ENCODE assay signal across 8 cellular contexts in genomic region chr6:5471044-5471443, GRCh38.
A peak's percentile ranks its signal among the peaks of the same experiment; 100 is the strongest.
DNase-seq lines count a peak whose midpoint lies in the region; ATAC-seq, FAIRE-seq and TF ChIP-seq lines count a peak whose summit lies in the region.

No MANE protein-coding gene starts in this region.

- no peak overlapping the region for H2AK9ac ChIP-seq in IMR-90 (replicated peaks; ENCODE audit: low read depth, low read length, poor library complexity)

- no peaks in the 10 kb centered on the region for H3K36me3 ChIP-seq in IMR-90 (ENCODE audit: control insufficient read depth, insufficient read depth, low read length)
- no peaks in the 10 kb centered on the region for H3K36me3 ChIP-seq in neural cell (ENCODE audit: insufficient read depth, low read length)

- H3F3A ChIP-seq in neural cell (ENCODE audit: insufficient read depth, low read length, poor library complexity, severe bottlenecking) = peaks cover 9% of the 10 kb centered on the region

- no peak overlapping the region for H3K9ac ChIP-seq in IMR-90 (ENCODE audit: low read depth, low read length)
- H3K9ac ChIP-seq in neural cell (ENCODE audit: low read length) = peak overlapping the region; percentile 71

- intact Hi-C loops in IMR-90 (cut with micrococcal nuclease) = loop anchor here (1.0 to 10.0 kb wide), 5 partner anchors 296 to 1076 kb away; no protein-coding TSS in a partner anchor

- peaks cover 4% of the 10 kb centered on the region for H3K9me1 ChIP-seq in IMR-90 (ENCODE audit: insufficient read depth, low read length)

- H2BK20ac ChIP-seq in IMR-90 (ENCODE audit: low read depth, low read length) = no peak overlapping the region

- H3K4ac ChIP-seq in IMR-90 (ENCODE audit: low read depth, low read length) = no peak overlapping the region

- TF ChIP-seq RAD21 in IMR-90 (IDR thresholded peaks at IDR 0.05; ENCODE audit: low read length) (peak; percentile 81), neural cell (conservative IDR thresholded peaks at IDR 0.05) (peak; percentile 92)

- ATAC-seq in IMR-90 (ENCODE audit: low read depth) = peak; percentile 71; the same call in 1 of the 2 replicates

- no peak overlapping the region for H2BK120ac ChIP-seq in IMR-90 (ENCODE audit: low read depth, low read length)

- peak; percentile 9 for TF ChIP-seq EP300 in neural cell (conservative IDR thresholded peaks at IDR 0.05; ENCODE audit: poor library complexity, severe bottlenecking)

- peak; percentile 74 for TF ChIP-seq CTCF in AG09319 (IDR thresholded peaks at IDR 0.05; ENCODE audit: low read depth, low read length)
- peak; percentile 75 for TF ChIP-seq CTCF in IMR-90 (conservative IDR thresholded peaks at IDR 0.05; ENCODE audit: low read depth, low read length)
- peak; percentile 90 for TF ChIP-seq CTCF in fibroblast of mammary gland (conservative IDR thresholded peaks at IDR 0.05; ENCODE audit: control insufficient read depth, insufficient read depth, low read depth, low read length)
- TF ChIP-seq CTCF in neural cell (IDR thresholded peaks at IDR 0.05; ENCODE audit: poor library complexity, severe bottlenecking) = peak; percentile 93

- POLR2A ChIA-PET in IMR-90 (lab: Charles Lee; ENCODE audit: unreplicated experiment) = no interaction called here

- 0 out of 4 replicates have a peak, but pooled peaks cover 0 to 2% of the 10 kb centered on the region in 2 experiments for H3K79me1 ChIP-seq in IMR-90 (ENCODE audit: low read depth in 1 of 2, low read length in 2 of 2)

- H3K27ac ChIP-seq in IMR-90 (ENCODE audit: insufficient read depth, low read length) = no peak overlapping the region
- H3K27ac ChIP-seq in neural cell (ENCODE audit: low read length) = peak overlapping the region; percentile 96

- no peak overlapping the region for H2BK15ac ChIP-seq in IMR-90 (ENCODE audit: low read depth, low read length)

- H2AFZ ChIP-seq in IMR-90 (replicated peaks; ENCODE audit: low read length, poor library complexity) (no peak overlapping the region), neural cell (ENCODE audit: low read depth, low read length) (no peak overlapping the region)

- H3K4me1 ChIP-seq in IMR-90 (ENCODE audit: control insufficient read depth, insufficient read depth, low read length) = peaks cover 6% of the 10 kb centered on the region

- H3K56ac ChIP-seq in IMR-90 (ENCODE audit: extremely low read depth, insufficient read depth, low read length) = no peak overlapping the region

- H3K9me3 ChIP-seq in IMR-90 (ENCODE audit: control insufficient read depth, insufficient read depth, low read length) = no peaks in the 10 kb centered on the region
- H3K9me3 ChIP-seq in neural cell (ENCODE audit: low read length) = no peaks in the 10 kb centered on the region

- no TSS peak for BruUV-seq in IMR-90 (replicated peaks; lab: Mats Ljungman, UMichigan)

- no peak overlapping the region for H4K5ac ChIP-seq in IMR-90 (ENCODE audit: low read depth, low read length)

- in situ Hi-C loops in IMR-90 (cut with MboI; ENCODE audit: low sequenced_read_pairs) = loop anchor here (25.0 kb wide), 1 partner anchor 516 kb away; no protein-coding TSS in a partner anchor

- no peak for TF ChIP-seq POLR2A in IMR-90 (IDR thresholded peaks at IDR 0.05; ENCODE audit: low read depth, low read length)

- DNase-seq in AG09319 (ENCODE audit: extremely low read depth, low read depth) (no peak), GM19239 (ENCODE audit: insufficient read length, low spot score) (peak; percentile 45), IMR-90 (peak; percentile 58), OCI-M1 (lab: John Stamatoyannopoulos, UW) (peak; percentile 85), fibroblast of mammary gland (ENCODE audit: low read depth) (peak; percentile 64), superior temporal gyrus (ENCODE audit: extremely low spot score) (peak; percentile 88)
- DNase-seq in activated T-cell treated with anti-CD3 and anti-CD28 coated beads, Interleukin-2, amount 50 U/mL, for 48 hours = peak; percentile 69 to 73

- FAIRE-seq in GM19239 (lab: Jason Lieb, UNC) = peak; percentile 57

- no peak overlapping the region for H4K8ac ChIP-seq in IMR-90 (ENCODE audit: low read depth in 2 of 2, low read length in 2 of 2)

- H2AK5ac ChIP-seq in IMR-90 (ENCODE audit: low read depth, low read length) = no peak overlapping the region

- no peak overlapping the region for H3K4me2 ChIP-seq in IMR-90 (ENCODE audit: low read depth, low read length)
- peak overlapping the region; percentile 78 for H3K4me2 ChIP-seq in neural cell (ENCODE audit: low read length)

- H3K18ac ChIP-seq in IMR-90 (ENCODE audit: low read depth, low read length) = no peak overlapping the region

- no peaks in the 10 kb centered on the region for H3K9me2 ChIP-seq in neural cell (ENCODE audit: insufficient read depth, low read length)

- H3K14ac ChIP-seq in IMR-90 (replicated peaks; ENCODE audit: low read depth, low read length) = no peak overlapping the region

- H3K79me2 ChIP-seq in neural cell (replicated peaks; ENCODE audit: insufficient read depth, low read length) = no peaks in the 10 kb centered on the region

- no CpG with 5 or more reads among the region's 8 CpGs for WGBS in IMR-90 (ENCODE audit: extremely low coverage in 2 of 2, insufficient read length in 1 of 2), 2 experiments

- H4K20me1 ChIP-seq in IMR-90 (ENCODE audit: insufficient read depth, low read length) (0 out of 2 replicates have a peak, but pooled peaks cover 2% of the 10 kb centered on the region), neural cell (ENCODE audit: insufficient read depth) (no peaks in the 10 kb centered on the region)

- dilution Hi-C loops in IMR-90 (cut with HindIII; ENCODE audit: low sequenced_read_pairs, unreplicated experiment) = no loop called here

- H3K23ac ChIP-seq in IMR-90 (ENCODE audit: low read depth, low read length) = no peak overlapping the region

- H4K91ac ChIP-seq in IMR-90 (ENCODE audit: insufficient read depth, low read depth, low read length) = no peak overlapping the region

- H3K27me3 ChIP-seq in IMR-90 (ENCODE audit: control insufficient read depth, insufficient read depth, low read length) (no peaks in the 10 kb centered on the region), neural cell (ENCODE audit: insufficient read depth, low read depth, low read length) (no peaks in the 10 kb centered on the region)

- no peak overlapping the region for H2BK5ac ChIP-seq in IMR-90 (ENCODE audit: low read depth, low read length, poor library complexity, severe bottlenecking)

- CTCF ChIA-PET in IMR-90 (lab: Yijun Ruan, JAX) = interaction anchor here (0.5 to 1.5 kb wide), 11 partner anchors 10 to 747 kb away, joined by 3 to 8 read pairs (median 4); no protein-coding TSS in a partner anchor

- no peak overlapping the region for H3K4me3 ChIP-seq in IMR-90 (ENCODE audit: insufficient read depth, low read depth, low read length)
- H3K4me3 ChIP-seq in fibroblast of mammary gland (ENCODE audit: control insufficient read depth, low read depth, low read length) = no peak overlapping the region
- H3K4me3 ChIP-seq in neural cell (ENCODE audit: low read length) = peak overlapping the region; percentile 58

TF ChIP-seq in IMR-90, 13 proteins besides CTCF, POLR2A, EP300 and RAD21:
- no peak for TF ChIP-seq MAZ (IDR thresholded peaks at IDR 0.05; ENCODE audit: borderline replicate concordance, low read depth, low read length)
- peak; percentile 81 for TF ChIP-seq SMC3 (IDR thresholded peaks at IDR 0.05; ENCODE audit: low read depth, low read length)
- TF ChIP-seq MAFK (IDR thresholded peaks at IDR 0.05; ENCODE audit: low read depth, low read length) = no peak
- TF ChIP-seq MXI1 (IDR thresholded peaks at IDR 0.05; ENCODE audit: borderline replicate concordance, low read depth, low read length) = no peak
- peak; percentile 28; the same call in 1 of the 2 replicates for TF ChIP-seq CEBPB (IDR thresholded peaks at IDR 0.05; ENCODE audit: low read depth, low read length)
- TF ChIP-seq CHD1 (IDR thresholded peaks at IDR 0.05; ENCODE audit: low read depth, low read length) = no peak
- TF ChIP-seq RCOR1 (IDR thresholded peaks at IDR 0.05; ENCODE audit: insufficient replicate concordance, low read length) = no peak
- no peak for TF ChIP-seq NFE2L2 (IDR thresholded peaks at IDR 0.05; ENCODE audit: low read depth, low read length)
- TF ChIP-seq USF2 (IDR thresholded peaks at IDR 0.05; ENCODE audit: low read depth, low read length) = no peak
TF ChIP-seq in IMR-90: peak in this region for 2.

TF ChIP-seq in neural cell, 6 proteins besides CTCF, POLR2A, EP300 and RAD21:
- no peak for TF ChIP-seq TAF1 (IDR thresholded peaks at IDR 0.05; ENCODE audit: low read depth)
- no peak for TF ChIP-seq EZH2 (IDR thresholded peaks at IDR 0.05; ENCODE audit: borderline replicate concordance, insufficient read depth, low read length, poor library complexity, severe bottlenecking)
- no peak for TF ChIP-seq REST (IDR thresholded peaks at IDR 0.05; ENCODE audit: borderline replicate concordance)
- no peak for TF ChIP-seq MXI1 (conservative IDR thresholded peaks at IDR 0.05; ENCODE audit: poor library complexity, severe bottlenecking)
- TF ChIP-seq SMC3 (conservative IDR thresholded peaks at IDR 0.05; ENCODE audit: poor library complexity) = peak; percentile 86
- peak; percentile 33 for TF ChIP-seq POLR2AphosphoS5 (IDR thresholded peaks at IDR 0.05)
